In the genomic region with DNA sequence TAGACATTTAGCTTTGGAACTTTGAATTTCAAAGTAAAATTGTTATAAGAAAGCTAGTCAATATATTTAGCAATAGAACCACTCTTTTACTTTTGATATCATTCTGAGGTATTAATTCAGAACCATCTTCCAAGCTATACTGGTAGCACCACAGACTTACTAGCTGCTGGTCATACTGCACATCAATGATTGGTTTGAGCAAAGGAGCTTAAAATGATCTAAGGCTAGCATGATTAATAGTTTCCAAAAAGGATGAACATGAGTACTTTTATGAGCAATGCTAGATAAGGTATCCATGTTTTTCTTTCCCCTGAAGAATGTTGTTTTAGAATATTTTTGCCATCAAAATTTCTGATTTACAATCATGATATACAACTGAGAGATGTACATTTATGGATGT, we compare ENCODE assay signal across 19 cellular contexts. TPM values are rescaled to one million over a fixed set of nuclear protein-coding genes. Genes with fewer than 3 reads are reported as not detected.
DNase-seq lines count a peak whose midpoint lies in the region; ATAC-seq and TF ChIP-seq lines count a peak whose summit lies in the region.
"Had no signal": no experiment of that assay in that cellular context is flagged by ENCODE, and none has a peak within 500 bp of the region (broad histone marks: within the 10 kb centered on the region; RNA-seq: fewer than 3 reads in every experiment).

No MANE protein-coding gene starts in this region.

- H3K4me1 Mint-ChIP-seq in activated T-cell treated with anti-CD3 and anti-CD28 coated beads, Interleukin-2, amount 50 U/mL, for 24 hours (ENCODE audit: low read depth): peaks cover 47% of the 10 kb centered on the region
- H3K4me1 Mint-ChIP-seq in stimulated activated naive CD8-positive, alpha-beta T cell treated with anti-CD3 and anti-CD28 coated beads, Interleukin-15, amount 100 ng/mL, for 72 hours: peaks cover 18% of the 10 kb centered on the region
- H3K4me1 Mint-ChIP-seq in activated naive CD8-positive, alpha-beta T cell treated with anti-CD3 and anti-CD28 coated beads for 36 hours: peaks cover 20% of the 10 kb centered on the region
- H3K4me1 Mint-ChIP-seq in stimulated activated naive CD8-positive, alpha-beta T cell treated with anti-CD3 and anti-CD28 coated beads, Interleukin-15, Interleukin-2, amounts not matched to agents 100 ng/mL and 50 ng/mL, for 24 hours (ENCODE audit: low read depth): peaks cover 29% of the 10 kb centered on the region
- H3K4me1 Mint-ChIP-seq in natural killer cell treated with Interleukin-12 subunit alpha and Interleukin-12 subunit beta and Interleukin-15 and Interleukin-18, amount 100 ng/mL, for 72 hours (ENCODE audit: low read depth in 2 of 2): peaks cover 0 to 5% of the 10 kb centered on the region in 2 donors

- H3K9me3 Mint-ChIP-seq in activated T-cell treated with anti-CD3 and anti-CD28 coated beads, Interleukin-2, amount 50 U/mL, for 24 hours: no peaks in the 10 kb centered on the region
- H3K9me3 Mint-ChIP-seq in stimulated activated naive CD8-positive, alpha-beta T cell treated with anti-CD3 and anti-CD28 coated beads, Interleukin-15, amount 100 ng/mL, for 72 hours: no peaks in the 10 kb centered on the region
- H3K9me3 Mint-ChIP-seq in activated naive CD8-positive, alpha-beta T cell treated with anti-CD3 and anti-CD28 coated beads for 36 hours: no peaks in the 10 kb centered on the region
- H3K9me3 Mint-ChIP-seq in stimulated activated naive CD8-positive, alpha-beta T cell treated with anti-CD3 and anti-CD28 coated beads, Interleukin-15, Interleukin-2, amounts not matched to agents 100 ng/mL and 50 ng/mL, for 24 hours: no peaks in the 10 kb centered on the region
- H3K9me3 Mint-ChIP-seq in natural killer cell treated with Interleukin-12 subunit alpha and Interleukin-12 subunit beta and Interleukin-15 and Interleukin-18, amount 100 ng/mL, for 72 hours: no peaks in the 10 kb centered on the region
- H3K9me3 Mint-ChIP-seq: CD4-positive, alpha-beta T cell; HFFc6 had no signal

- H3K36me3 Mint-ChIP-seq in activated T-cell treated with anti-CD3 and anti-CD28 coated beads, Interleukin-2, amount 50 U/mL, for 24 hours (ENCODE audit: low read depth): peaks cover 82% of the 10 kb centered on the region
- H3K36me3 Mint-ChIP-seq in activated naive CD8-positive, alpha-beta T cell treated with anti-CD3 and anti-CD28 coated beads for 36 hours: peaks cover 22% of the 10 kb centered on the region
- peaks cover 60% of the 10 kb centered on the region for H3K36me3 Mint-ChIP-seq in stimulated activated naive CD8-positive, alpha-beta T cell treated with anti-CD3 and anti-CD28 coated beads, Interleukin-15, Interleukin-2, amounts not matched to agents 100 ng/mL and 50 ng/mL, for 24 hours (ENCODE audit: low read depth)
- H3K36me3 Mint-ChIP-seq in natural killer cell treated with Interleukin-12 subunit alpha and Interleukin-12 subunit beta and Interleukin-15 and Interleukin-18, amount 100 ng/mL, for 72 hours: peaks cover 22% of the 10 kb centered on the region

- peak; percentile 30 for ATAC-seq in stimulated activated naive CD8-positive, alpha-beta T cell treated with anti-CD3 and anti-CD28 coated beads, Interleukin-15, Interleukin-2, amounts not matched to agents 100 U/mL and 50 U/mL, for 24 hours
- no peak for ATAC-seq in stimulated activated naive CD8-positive, alpha-beta T cell treated with anti-CD3 and anti-CD28 coated beads, Interleukin-15, amount 100 ng/mL, for 72 hours
- no peak for ATAC-seq in natural killer cell treated with Interleukin-12 subunit alpha and Interleukin-12 subunit beta and Interleukin-15 and Interleukin-18, amount 100 ng/mL, for 72 hours

- no peak for TF ChIP-seq POLR2A in erythroblast (IDR thresholded peaks at IDR 0.05; ENCODE audit: low read length)

- peak overlapping the region; percentile 6 for H3K27ac Mint-ChIP-seq in activated T-cell treated with anti-CD3 and anti-CD28 coated beads, Interleukin-2, amount 50 U/mL, for 24 hours
- peak overlapping the region in 1 of 2 donors; percentile 81 for H3K27ac Mint-ChIP-seq in stimulated activated naive CD8-positive, alpha-beta T cell treated with anti-CD3 and anti-CD28 coated beads, Interleukin-15, amount 100 ng/mL, for 72 hours
- peak overlapping the region; percentile 43 for H3K27ac Mint-ChIP-seq in activated naive CD8-positive, alpha-beta T cell treated with anti-CD3 and anti-CD28 coated beads for 36 hours
- H3K27ac Mint-ChIP-seq in stimulated activated naive CD8-positive, alpha-beta T cell treated with anti-CD3 and anti-CD28 coated beads, Interleukin-15, Interleukin-2, amounts not matched to agents 100 ng/mL and 50 ng/mL, for 24 hours: peak overlapping the region; percentile 17
- no peak overlapping the region for H3K27ac Mint-ChIP-seq in natural killer cell treated with Interleukin-12 subunit alpha and Interleukin-12 subunit beta and Interleukin-15 and Interleukin-18, amount 100 ng/mL, for 72 hours
- H3K27ac Mint-ChIP-seq: CD4-positive, alpha-beta T cell; HFFc6 had no signal

- no peaks in the 10 kb centered on the region for H3K27me3 Mint-ChIP-seq in activated T-cell treated with anti-CD3 and anti-CD28 coated beads, Interleukin-2, amount 50 U/mL, for 24 hours
- no peaks in the 10 kb centered on the region for H3K27me3 Mint-ChIP-seq in stimulated activated naive CD8-positive, alpha-beta T cell treated with anti-CD3 and anti-CD28 coated beads, Interleukin-15, amount 100 ng/mL, for 72 hours
- H3K27me3 Mint-ChIP-seq in activated naive CD8-positive, alpha-beta T cell treated with anti-CD3 and anti-CD28 coated beads for 36 hours: no peaks in the 10 kb centered on the region
- H3K27me3 Mint-ChIP-seq in stimulated activated naive CD8-positive, alpha-beta T cell treated with anti-CD3 and anti-CD28 coated beads, Interleukin-15, Interleukin-2, amounts not matched to agents 100 ng/mL and 50 ng/mL, for 24 hours: no peaks in the 10 kb centered on the region
- no peaks in the 10 kb centered on the region for H3K27me3 Mint-ChIP-seq in natural killer cell treated with Interleukin-12 subunit alpha and Interleukin-12 subunit beta and Interleukin-15 and Interleukin-18, amount 100 ng/mL, for 72 hours
- H3K27me3 Mint-ChIP-seq: CD4-positive, alpha-beta T cell had no signal

- no peak overlapping the region for H3K4me3 Mint-ChIP-seq in activated T-cell treated with anti-CD3 and anti-CD28 coated beads, Interleukin-2, amount 50 U/mL, for 24 hours
- H3K4me3 Mint-ChIP-seq in stimulated activated naive CD8-positive, alpha-beta T cell treated with anti-CD3 and anti-CD28 coated beads, Interleukin-15, amount 100 ng/mL, for 72 hours: no peak overlapping the region
- no peak overlapping the region for H3K4me3 Mint-ChIP-seq in activated naive CD8-positive, alpha-beta T cell treated with anti-CD3 and anti-CD28 coated beads for 36 hours
- H3K4me3 Mint-ChIP-seq in stimulated activated naive CD8-positive, alpha-beta T cell treated with anti-CD3 and anti-CD28 coated beads, Interleukin-15, Interleukin-2, amounts not matched to agents 100 ng/mL and 50 ng/mL, for 24 hours: no peak overlapping the region
- H3K4me3 Mint-ChIP-seq in natural killer cell treated with Interleukin-12 subunit alpha and Interleukin-12 subunit beta and Interleukin-15 and Interleukin-18, amount 100 ng/mL, for 72 hours: no peak overlapping the region
- H3K4me3 Mint-ChIP-seq: CD4-positive, alpha-beta T cell; HFFc6 had no signal

- no peak for DNase-seq in activated T-cell treated with anti-CD3 and anti-CD28 coated beads, Interleukin-2, amount 50 U/mL, for 24 hours
- DNase-seq in activated T-cell treated with anti-CD3 and anti-CD28 coated beads, Interleukin-2, amount 50 U/mL, for 1 hour: no peak
- no peak for DNase-seq in stimulated activated naive CD8-positive, alpha-beta T cell treated with anti-CD3 and anti-CD28 coated beads, Interleukin-15, Interleukin-2, amounts not matched to agents 100 U/mL and 50 U/mL, for 24 hours
- no peak for DNase-seq in stimulated activated naive CD8-positive, alpha-beta T cell treated with anti-CD3 and anti-CD28 coated beads, Interleukin-15, amount 100 ng/mL, for 72 hours
- no peak for DNase-seq in activated naive CD8-positive, alpha-beta T cell treated with anti-CD3 and anti-CD28 coated beads for 36 hours
- DNase-seq in natural killer cell treated with Interleukin-12 subunit alpha and Interleukin-12 subunit beta and Interleukin-15 and Interleukin-18, amount 100 ng/mL, for 72 hours (ENCODE audit: low spot score): no peak
- no peak for DNase-seq in erythroblast (lab: John Stamatoyannopoulos, UW)
- DNase-seq: AML-193; CD4-positive, alpha-beta T cell; COR-L47; GOT3; HFFc6; KBM-7; MM.1S; NCI-H446; NCI-H524 treated with DMSO at 0.1 percent for 48 hours; NCI-H774; SJCRH30 had no signal

RNA-seq across cellular contexts. Expression of a gene that starts 17.2 kb away (rescaled TPM):
- 10 to 100 TPM; 92.0 to 95.4 TPM for total RNA-seq in activated naive CD8-positive, alpha-beta T cell treated with anti-CD3 and anti-CD28 coated beads for 36 hours
- 10 to 100 TPM; 51.7 to 56.8 TPM for total RNA-seq in natural killer cell treated with Interleukin-12 subunit alpha and Interleukin-12 subunit beta and Interleukin-15 and Interleukin-18, amount 100 ng/mL, for 72 hours

RNA-seq across cellular contexts. Expression of a gene that starts 27.2 kb away (rescaled TPM):
- total RNA-seq in activated naive CD8-positive, alpha-beta T cell treated with anti-CD3 and anti-CD28 coated beads for 36 hours: 10 to 100 TPM; 77.9 to 79.5 TPM
- total RNA-seq in natural killer cell treated with Interleukin-12 subunit alpha and Interleukin-12 subunit beta and Interleukin-15 and Interleukin-18, amount 100 ng/mL, for 72 hours: 10 to 100 TPM; 31.1 to 38.4 TPM

Comparison
In these comparisons a context has a peak if more than half of its experiments do, and no peak if none do; other contexts are left out.
1. H3K27ac Mint-ChIP-seq: peak in activated T-cell treated with anti-CD3 and anti-CD28 coated beads, Interleukin-2, amount 50 U/mL, for 24 hours (single experiment), activated naive CD8-positive, alpha-beta T cell treated with anti-CD3 and anti-CD28 coated beads for 36 hours (single experiment) and stimulated activated naive CD8-positive, alpha-beta T cell treated with anti-CD3 and anti-CD28 coated beads, Interleukin-15, Interleukin-2, amounts not matched to agents 100 ng/mL and 50 ng/mL, for 24 hours (single experiment); none in natural killer cell treated with Interleukin-12 subunit alpha and Interleukin-12 subunit beta and Interleukin-15 and Interleukin-18, amount 100 ng/mL, for 72 hours (0 of 2).